2 cellular contexts compared by ENCODE assay signal in genomic region chr15:88956263-88956662, GRCh38.
A peak's percentile ranks its signal among the peaks of the same experiment; 100 is the strongest.
TF ChIP-seq lines count a peak whose summit lies in the region.

No MANE protein-coding gene starts in this region.

TF ChIP-seq in HepG2, 621 proteins besides CTCF, POLR2A, EP300 and RAD21:
- TF ChIP-seq NR3C1 (CRISPR knock-in tag; IDR thresholded peaks at IDR 0.05) (no peak), ZNF564 (CRISPR knock-in tag; IDR thresholded peaks at IDR 0.05) (no peak), ZGPAT (CRISPR knock-in tag; IDR thresholded peaks at IDR 0.05) (no peak), THAP7 (CRISPR knock-in tag; IDR thresholded peaks at IDR 0.05) (0 out of 2 replicates have a peak, but pooled peaks have one; percentile 62)

TF ChIP-seq in GM12878, 131 proteins besides CTCF, POLR2A, EP300 and RAD21:
- no peak for TF ChIP-seq CREM (IDR thresholded peaks at IDR 0.05; ENCODE audit: low read depth)
- peak; percentile 89 for TF ChIP-seq YY1 (IDR thresholded peaks at IDR 0.05; ENCODE audit: low read depth, low read length)
TF ChIP-seq in GM12878: peak in this region for 1.
